In genomic region chr2:70094978-70095832, GRCh38 we compare ENCODE assay signal across 10 cellular contexts. TPM values are rescaled to one million over a fixed set of nuclear protein-coding genes. Genes with fewer than 3 reads are reported as not detected.
DNase-seq lines count a peak whose midpoint lies in the region; ATAC-seq, FAIRE-seq and TF ChIP-seq lines count a peak whose summit lies in the region.
"Had no signal": no experiment of that assay in that cellular context is flagged by ENCODE, and none has a peak within 500 bp of the region (broad histone marks: within the 10 kb centered on the region; RNA-seq: fewer than 3 reads in every experiment).

No MANE protein-coding gene starts in this region.

- H4K20me1 ChIP-seq in endothelial cell of umbilical vein (replicated peaks; ENCODE audit: control insufficient read depth, extremely low read depth, insufficient read depth, low read length) = no peaks in the 10 kb centered on the region

- H2AFZ ChIP-seq in endothelial cell of umbilical vein (ENCODE audit: low read depth, low read length) = peak overlapping the region; percentile 47

- H3K4me3 ChIP-seq in endothelial cell of umbilical vein (replicated peaks in 1 of 3; ENCODE audit: insufficient read depth in 1 of 3, low read depth in 1 of 3, low read length in 3 of 3) = no peak overlapping the region

- H3K79me2 ChIP-seq in endothelial cell of umbilical vein (ENCODE audit: control insufficient read depth, insufficient read depth, low read length) = no peaks in the 10 kb centered on the region

- peaks cover 6% of the 10 kb centered on the region for H3K4me1 Mint-ChIP-seq in WTC11

- no peak for TF ChIP-seq POLR2A in endothelial cell of umbilical vein (IDR thresholded peaks at IDR 0.05; ENCODE audit: low read depth, low read length)

- CTCF ChIA-PET in WTC11 (lab: Charles Lee) = interaction anchor here (1.0 to 1.9 kb wide), 2 partner anchors 24 to 181 kb away, joined by 3 to 8 read pairs; partner anchors contain the start of gene MXD1
- CTCF ChIA-PET in endothelial cell of umbilical vein (lab: Charles Lee) = interaction anchor here (0.7 to 1.4 kb wide), 5 partner anchors 27 to 181 kb away, joined by 3 to 4 read pairs (median 3); no protein-coding TSS in a partner anchor

- intact Hi-C loops in endothelial cell of umbilical vein (cut with micrococcal nuclease) = no loop called here

- TSS peak; percentile 71 for BruUV-seq in endothelial cell of umbilical vein (replicated peaks; lab: Mats Ljungman, UMichigan)

- no peaks in the 10 kb centered on the region for H3K9me1 ChIP-seq in endothelial cell of umbilical vein (replicated peaks; ENCODE audit: control insufficient read depth, extremely low read depth, insufficient read depth, low read length)

- no peaks in the 10 kb centered on the region for H3K9me3 ChIP-seq in endothelial cell of umbilical vein (replicated peaks; ENCODE audit: control insufficient read depth, insufficient read depth, low read length)

- no peak overlapping the region for H3K9ac ChIP-seq in endothelial cell of umbilical vein (replicated peaks; ENCODE audit: extremely low read depth, insufficient read depth, low read length)

- no peaks in the 10 kb centered on the region for H3K9me3 Mint-ChIP-seq in WTC11

- H3K4me1 ChIP-seq in endothelial cell of umbilical vein (ENCODE audit: control insufficient read depth, extremely low read depth, insufficient read depth, low read length) = peaks cover 13% of the 10 kb centered on the region

- dilution Hi-C loops in endothelial cell of umbilical vein (cut with MboI; ENCODE audit: extremely low pct_ligation_motif_present, low sequenced_read_pairs) = no loop called here

- no peaks in the 10 kb centered on the region for H3K36me3 ChIP-seq in endothelial cell of umbilical vein (ENCODE audit: control insufficient read depth in 2 of 2, extremely low read depth in 1 of 2, insufficient read depth in 2 of 2, low read length in 2 of 2)

- no peaks in the 10 kb centered on the region for H3K27me3 ChIP-seq in endothelial cell of umbilical vein (ENCODE audit: control insufficient read depth in 2 of 2, insufficient read depth in 2 of 2, low read length in 2 of 2)

- peak overlapping the region; percentile 72; the same call in 1 of the 2 replicates for H3K27ac Mint-ChIP-seq in WTC11

- no peak for TF ChIP-seq CTCF in WTC11 (IDR thresholded peaks at IDR 0.05)
- no peak for TF ChIP-seq CTCF in endothelial cell of umbilical vein (IDR thresholded peaks at IDR 0.05; ENCODE audit: extremely low read depth in 1 of 2, insufficient read depth in 1 of 2, low read depth in 1 of 2, low read length in 2 of 2)

- no peak overlapping the region for H3K4me3 Mint-ChIP-seq in WTC11

- peak; percentile 32 to 41 for DNase-seq in stimulated activated CD8-positive, alpha-beta memory T cell treated with anti-CD3 and anti-CD28 coated beads, Interleukin-7, amount 100 ng/mL, for 4 hours (ENCODE audit: low read depth in 2 of 2)
- no peak for DNase-seq in stimulated activated CD8-positive, alpha-beta memory T cell treated with anti-CD3 and anti-CD28 coated beads, Interleukin-4, amount 100 ng/mL, for 48 hours
- DNase-seq in WTC11 (ENCODE audit: low spot score) (no peak), endothelial cell of umbilical vein (ENCODE audit: low read depth, low spot score) (peak; percentile 78), myocyte (ENCODE audit: low read depth) (peak; percentile 58)

- H3K27me3 Mint-ChIP-seq in WTC11 (ENCODE audit: low read depth) = no peaks in the 10 kb centered on the region; the same call in 1 of the 2 replicates

- H3K36me3 Mint-ChIP-seq in WTC11 = no peaks in the 10 kb centered on the region

- H3K4me2 ChIP-seq in endothelial cell of umbilical vein (ENCODE audit: insufficient read depth, low read length) = peak overlapping the region; percentile 0

- H3K27ac ChIP-seq in endothelial cell of umbilical vein (ENCODE audit: insufficient read depth, low read depth, low read length) = peak overlapping the region; percentile 14

- POLR2A ChIA-PET in WTC11 (lab: Charles Lee) = no interaction called here
- POLR2A ChIA-PET in endothelial cell of umbilical vein (lab: Charles Lee) = interaction anchor here (0.5 to 0.9 kb wide), 2 partner anchors 24 to 39 kb away, joined by 4 to 9 read pairs; no protein-coding TSS in a partner anchor

- ATAC-seq in HG03565 (IDR thresholded peaks at IDR 0.05; ENCODE audit: unreplicated experiment) (peak; percentile 67), WTC11 (no peak), HG03039 (IDR thresholded peaks at IDR 0.05; ENCODE audit: unreplicated experiment) (no peak), GM21723 (IDR thresholded peaks at IDR 0.05; ENCODE audit: unreplicated experiment) (no peak)

- FAIRE-seq in endothelial cell of umbilical vein (lab: Jason Lieb, UNC) = peak; percentile 87
- FAIRE-seq: endometrium, G401.6 had no signal

TF ChIP-seq in WTC11, 78 proteins besides CTCF, POLR2A, EP300 and RAD21 (continues in another document):
- no peak for TF ChIP-seq ZNF281 (CRISPR knock-in tag; IDR thresholded peaks at IDR 0.05)
- TF ChIP-seq TCF7 (CRISPR knock-in tag; IDR thresholded peaks at IDR 0.05; ENCODE audit: low read depth) = no peak
- TF ChIP-seq GTF2I (CRISPR knock-in tag; conservative IDR thresholded peaks at IDR 0.05) = no peak
- no peak for TF ChIP-seq KAT7 (CRISPR knock-in tag; IDR thresholded peaks at IDR 0.05; ENCODE audit: borderline replicate concordance)
- TF ChIP-seq JAZF1 (CRISPR knock-in tag; IDR thresholded peaks at IDR 0.05) = no peak

TF ChIP-seq in endothelial cell of umbilical vein, 7 proteins besides CTCF, POLR2A, EP300 and RAD21:
- TF ChIP-seq POLR2AphosphoS5 (IDR thresholded peaks at IDR 0.05; ENCODE audit: insufficient read depth, low read depth, low read length) = peak; percentile 58
- no peak for TF ChIP-seq FOS (IDR thresholded peaks at IDR 0.05; ENCODE audit: borderline replicate concordance, insufficient read depth, low read length)

RNA-seq across cellular contexts. Expression of gene PCBP1, which starts 7.9 kb away (rescaled TPM):
- total RNA-seq in WTC11 (2021) = 489 to 528 TPM (median 518 TPM) in 3 replicates
- total RNA-seq in endothelial cell of umbilical vein = 342 and 360 TPM in 2 replicates
- polyA plus RNA-seq in endothelial cell of umbilical vein = 181 and 196 TPM in 2 replicates
- 162 and 170 TPM in 2 replicates for polyA plus RNA-seq in endothelial cell of umbilical vein (2011; cell fraction: cytosol; rRNA removed)
- polyA plus RNA-seq in endothelial cell of umbilical vein (2011; cell fraction: nucleus; rRNA removed) = 77.1 and 86.7 TPM in 2 replicates
- polyA plus RNA-seq in endothelial cell of umbilical vein (2012) = 304 and 311 TPM in 2 replicates
- polyA minus RNA-seq in endothelial cell of umbilical vein = 98.7 and 112 TPM in 2 replicates
- 89.6 TPM for polyA minus RNA-seq in endothelial cell of umbilical vein (2011; cell fraction: cytosol; rRNA and poly(A)+ RNA removed)
- 37.1 and 39.4 TPM in 2 replicates for polyA minus RNA-seq in endothelial cell of umbilical vein (2011; cell fraction: nucleus; rRNA and poly(A)+ RNA removed)
- total RNA-seq in myocyte = 58.6 and 60.0 TPM in 2 replicates
- polyA plus RNA-seq in myocyte (2012) = 277 TPM

Comparison
In these comparisons a context has a peak if more than half of its experiments do, and no peak if none do; other contexts are left out.
1. DNase-seq: peak in stimulated activated CD8-positive, alpha-beta memory T cell treated with anti-CD3 and anti-CD28 coated beads, Interleukin-7, amount 100 ng/mL, for 4 hours (2 of 2), endothelial cell of umbilical vein (single experiment) and myocyte (single experiment); none in stimulated activated CD8-positive, alpha-beta memory T cell treated with anti-CD3 and anti-CD28 coated beads, Interleukin-4, amount 100 ng/mL, for 48 hours (single experiment) and WTC11 (single experiment).